Comparison of ENCODE assay signal across 16 cellular contexts in genomic region chr4:168558587-168558986, GRCh38.
DNase-seq lines count a peak whose midpoint lies in the region; TF ChIP-seq lines count a peak whose summit lies in the region.
"Had no signal": no experiment of that assay in that cellular context is flagged by ENCODE, and none has a peak within 500 bp of the region (broad histone marks: within the 10 kb centered on the region; RNA-seq: fewer than 3 reads in every experiment).

No MANE protein-coding gene starts in this region.

- no peaks in the 10 kb centered on the region for H3K36me3 ChIP-seq in WERI-Rb-1

- H3K27me3 Mint-ChIP-seq in mesothelial cell of epicardium (ENCODE audit: low read depth): no peaks in the 10 kb centered on the region

- TF ChIP-seq CTCF in AG10803 (conservative IDR thresholded peaks at IDR 0.05; ENCODE audit: low read length) (no peak), mesothelial cell of epicardium (IDR thresholded peaks at IDR 0.05; ENCODE audit: unreplicated experiment) (no peak), WERI-Rb-1 (IDR thresholded peaks at IDR 0.05; ENCODE audit: low read depth, low read length) (no peak)

- no peaks in the 10 kb centered on the region for H3K9me3 Mint-ChIP-seq in mesothelial cell of epicardium
- H3K9me3 Mint-ChIP-seq: activated naive CD8-positive, alpha-beta T cell treated with anti-CD3 and anti-CD28 coated beads for 36 hours; memory B cell had no signal

- H3K27me3 ChIP-seq in WERI-Rb-1 (ENCODE audit: insufficient read depth, low read depth, severe bottlenecking): no peaks in the 10 kb centered on the region

- DNase-seq in AG10803 (ENCODE audit: low read depth): peak; percentile 68
- DNase-seq in NCI-H226: peak; percentile 70
- peak; percentile 93 to 95 for DNase-seq in dermis microvascular lymphatic vessel endothelial cell (ENCODE audit: low read depth in 2 of 2)
- DNase-seq in mesothelial cell of epicardium (ENCODE audit: low spot score in 2 of 2, unreplicated experiment in 2 of 2): no peak
- no peak for DNase-seq in NCI-H345 (lab: John Stamatoyannopoulos, UW)
- DNase-seq in cardiac septum (ENCODE audit: low spot score): no peak
- DNase-seq in WERI-Rb-1: no peak
- no peak for DNase-seq in NCI-H146 (lab: John Stamatoyannopoulos, UW)
- DNase-seq: activated naive CD8-positive, alpha-beta T cell treated with anti-CD3 and anti-CD28 coated beads for 36 hours; AML-193; effector CD4-positive, alpha-beta T cell; hippocampal formation; KBM-7; NCI-H1694 treated with DMSO at 0.1 percent for 48 hours; NCI-H82 had no signal

- no peaks in the 10 kb centered on the region for H3K9me3 ChIP-seq in WERI-Rb-1 (ENCODE audit: severe bottlenecking)

- H3K27ac Mint-ChIP-seq in mesothelial cell of epicardium: peak overlapping the region; percentile 96
- H3K27ac Mint-ChIP-seq: activated naive CD8-positive, alpha-beta T cell treated with anti-CD3 and anti-CD28 coated beads for 36 hours; memory B cell had no signal

- H3K27ac ChIP-seq in WERI-Rb-1: no peak overlapping the region

- H3K4me3 ChIP-seq in AG10803 (ENCODE audit: low read length) (no peak overlapping the region), WERI-Rb-1 (ENCODE audit: low read depth, low read length) (no peak overlapping the region)

- H3K36me3 Mint-ChIP-seq in mesothelial cell of epicardium: no peaks in the 10 kb centered on the region
- H3K36me3 Mint-ChIP-seq: activated naive CD8-positive, alpha-beta T cell treated with anti-CD3 and anti-CD28 coated beads for 36 hours; memory B cell had no signal

- intact Hi-C loops in cardiac septum (cut with DNase I): no loop called here

- H3K4me3 Mint-ChIP-seq in mesothelial cell of epicardium: no peak overlapping the region
- H3K4me3 Mint-ChIP-seq: activated naive CD8-positive, alpha-beta T cell treated with anti-CD3 and anti-CD28 coated beads for 36 hours; memory B cell had no signal

- peaks cover 62% of the 10 kb centered on the region for H3K4me1 Mint-ChIP-seq in mesothelial cell of epicardium
- H3K4me1 Mint-ChIP-seq: activated naive CD8-positive, alpha-beta T cell treated with anti-CD3 and anti-CD28 coated beads for 36 hours; memory B cell had no signal

Comparison
In these comparisons a context has a peak if more than half of its experiments do, and no peak if none do; other contexts are left out.
1. DNase-seq: peak in AG10803 (single experiment), NCI-H226 (single experiment) and dermis microvascular lymphatic vessel endothelial cell (2 of 2); none in mesothelial cell of epicardium (0 of 2), NCI-H345 (single experiment), cardiac septum (single experiment), WERI-Rb-1 (single experiment) and NCI-H146 (single experiment).